12 cellular contexts compared by ENCODE assay signal in genomic region chr4:98624642-98625041, GRCh38.
"Had no signal": no experiment of that assay in that cellular context is flagged by ENCODE, and none has a peak within 500 bp of the region (broad histone marks: within the 10 kb centered on the region; RNA-seq: fewer than 3 reads in every experiment).

No MANE protein-coding gene starts in this region.

- H3K4me3 ChIP-seq: gastroesophageal sphincter had no signal

- H3K4me3 Mint-ChIP-seq: activated B cell treated with CpG ODN at 0.5 μM for 24 hours; activated naive CD8-positive, alpha-beta T cell treated with anti-CD3 and anti-CD28 coated beads for 36 hours; mesothelial cell of epicardium; stimulated activated effector memory CD8-positive, alpha-beta T cell treated with anti-CD3 and anti-CD28 coated beads, Interleukin-12 subunit alpha, Interleukin-12 subunit beta, amount 100 ng/mL, for 72 hours; T-helper 1 cell treated with Interleukin-12 subunit alpha and Interleukin-12 subunit beta and Interleukin-4 antibody, amounts not matched to agents 30 μg/mL and 1 μg/mL, for 36 hours had no signal

- H3K36me3 Mint-ChIP-seq: mesothelial cell of epicardium; stimulated activated effector memory CD8-positive, alpha-beta T cell treated with anti-CD3 and anti-CD28 coated beads, Interleukin-12 subunit alpha, Interleukin-12 subunit beta, amount 100 ng/mL, for 72 hours had no signal

- H3K27me3 Mint-ChIP-seq: activated B cell treated with CpG ODN at 0.5 μM for 24 hours; activated naive CD8-positive, alpha-beta T cell treated with anti-CD3 and anti-CD28 coated beads for 36 hours had no signal

- H3K9me3 ChIP-seq: gastroesophageal sphincter, neutrophil had no signal

- H3K4me1 Mint-ChIP-seq: activated B cell treated with CpG ODN at 0.5 μM for 24 hours had no signal

- DNase-seq: activated B cell treated with CpG ODN at 0.5 μM for 24 hours; activated CD4-positive, alpha-beta T cell treated with anti-CD3 and anti-CD28 coated beads, Interleukin-2, amount 50 U/mL, for 1 hour; activated naive CD8-positive, alpha-beta T cell treated with anti-CD3 and anti-CD28 coated beads for 36 hours; anterior cingulate cortex; right cardiac atrium; small intestine; trophoblast cell had no signal

- H3K27ac ChIP-seq: gastroesophageal sphincter, neutrophil had no signal

- H3K27me3 ChIP-seq: gastroesophageal sphincter, neutrophil had no signal

- H3K9me3 Mint-ChIP-seq: activated B cell treated with CpG ODN at 0.5 μM for 24 hours; mesothelial cell of epicardium; stimulated activated effector memory CD8-positive, alpha-beta T cell treated with anti-CD3 and anti-CD28 coated beads, Interleukin-12 subunit alpha, Interleukin-12 subunit beta, amount 100 ng/mL, for 72 hours; T-helper 1 cell treated with Interleukin-12 subunit alpha and Interleukin-12 subunit beta and Interleukin-4 antibody, amounts not matched to agents 30 μg/mL and 1 μg/mL, for 36 hours had no signal

- H3K36me3 ChIP-seq: gastroesophageal sphincter, neutrophil had no signal

- H3K27ac Mint-ChIP-seq: activated B cell treated with CpG ODN at 0.5 μM for 24 hours; mesothelial cell of epicardium; stimulated activated effector memory CD8-positive, alpha-beta T cell treated with anti-CD3 and anti-CD28 coated beads, Interleukin-12 subunit alpha, Interleukin-12 subunit beta, amount 100 ng/mL, for 72 hours; T-helper 1 cell treated with Interleukin-12 subunit alpha and Interleukin-12 subunit beta and Interleukin-4 antibody, amounts not matched to agents 30 μg/mL and 1 μg/mL, for 36 hours had no signal

- ATAC-seq: gastroesophageal sphincter; stimulated activated effector memory CD8-positive, alpha-beta T cell treated with anti-CD3 and anti-CD28 coated beads, Interleukin-12 subunit alpha, Interleukin-12 subunit beta, amount 100 ng/mL, for 72 hours had no signal
